17 cellular contexts compared by ENCODE assay signal in genomic region chr20:50012282-50013263, GRCh38. TPM values are rescaled to one million over a fixed set of nuclear protein-coding genes. Genes with fewer than 3 reads are reported as not detected.
DNase-seq lines count a peak whose midpoint lies in the region; ATAC-seq and TF ChIP-seq lines count a peak whose summit lies in the region.
"Had no signal": no experiment of that assay in that cellular context is flagged by ENCODE, and none has a peak within 500 bp of the region (broad histone marks: within the 10 kb centered on the region; RNA-seq: fewer than 3 reads in every experiment).

No MANE protein-coding gene starts in this region.

- ATAC-seq in GM21529 (IDR thresholded peaks at IDR 0.05; ENCODE audit: unreplicated experiment) (peak; percentile 64), GM18868 (IDR thresholded peaks at IDR 0.05; ENCODE audit: unreplicated experiment) (no peak)
- ATAC-seq: left ventricle myocardium superior, Right ventricle myocardium inferior had no signal

- TF ChIP-seq CTCF in OCI-LY1 (IDR thresholded peaks at IDR 0.05; ENCODE audit: low read length) (no peak), glutamatergic neuron (IDR thresholded peaks at IDR 0.05; ENCODE audit: partially characterized antibody, unreplicated experiment) (no peak)

- no peaks in the 10 kb centered on the region for H3F3A ChIP-seq in OCI-LY1 (ENCODE audit: insufficient read depth, low read length)

- peaks cover 9 to 19% (median 15%) of the 10 kb centered on the region in 11 experiments; a peak in 19 of 22 replicates for H3K27me3 ChIP-seq in BLaER1 treated with 17β-estradiol and CSF1 and Interleukin-3, amounts not matched to agents 10 nM and 100 nM
- peaks cover 5% of the 10 kb centered on the region; the same call in 1 of the 2 replicates for H3K27me3 ChIP-seq in OCI-LY1 (ENCODE audit: insufficient read depth, low read length)

- H4K20me1 ChIP-seq in BLaER1 treated with 17β-estradiol and CSF1 and Interleukin-3, amounts not matched to agents 10 nM and 100 nM: no peaks in the 10 kb centered on the region
- H4K20me1 ChIP-seq in OCI-LY1 (ENCODE audit: insufficient read depth, low read length): no peaks in the 10 kb centered on the region

- peaks cover 16% of the 10 kb centered on the region for H3K4me1 Mint-ChIP-seq in glutamatergic neuron (ENCODE audit: low read depth, unreplicated experiment)

- DNase-seq in glutamatergic neuron (no peak), DMS153 (lab: John Stamatoyannopoulos, UW) (no peak), NCI-H774 (lab: John Stamatoyannopoulos, UW) (no peak), NCI-H1092 treated with DMSO at 0.1 percent for 48 hours (lab: John Stamatoyannopoulos, UW) (no peak)
- DNase-seq: activated CD4-positive, alpha-beta T cell treated with anti-CD3 and anti-CD28 coated beads for 1 hour; activated naive CD4-positive, alpha-beta T cell treated with anti-CD3 and anti-CD28 coated beads, Interleukin-2, amount 10 ng/mL, durations not matched to agents 7 days and 5 days; colonic mucosa; left ventricle myocardium superior; NCI-H345; stimulated activated CD4-positive, alpha-beta T cell treated with anti-CD3 and anti-CD28 coated beads, Interleukin-4, amount 100 ng/mL, for 1 hour; substantia nigra had no signal

- peak overlapping the region in 9 of 11 experiments; percentile 11 to 72 (median 62); a peak in 17 of 22 replicates for H3K9ac ChIP-seq in BLaER1 treated with 17β-estradiol and CSF1 and Interleukin-3, amounts not matched to agents 10 nM and 100 nM
- H3K9ac ChIP-seq in OCI-LY1 (ENCODE audit: low read length): peak overlapping the region; percentile 22; the same call in 1 of the 2 replicates

- H3K4me3 Mint-ChIP-seq in glutamatergic neuron (ENCODE audit: unreplicated experiment): no peak overlapping the region
- H3K4me3 Mint-ChIP-seq: activated naive CD4-positive, alpha-beta T cell treated with anti-CD3 and anti-CD28 coated beads, Interleukin-2, amount 10 ng/mL, durations not matched to agents 7 days and 5 days had no signal

- no peaks in the 10 kb centered on the region for H3K79me2 ChIP-seq in OCI-LY1 (ENCODE audit: insufficient read depth, low read length)

- H3K27ac Mint-ChIP-seq in glutamatergic neuron (ENCODE audit: unreplicated experiment): peak overlapping the region; percentile 59
- H3K27ac Mint-ChIP-seq: activated naive CD4-positive, alpha-beta T cell treated with anti-CD3 and anti-CD28 coated beads, Interleukin-2, amount 10 ng/mL, durations not matched to agents 7 days and 5 days had no signal

- H3K27me3 Mint-ChIP-seq in glutamatergic neuron (ENCODE audit: unreplicated experiment): peaks cover 8% of the 10 kb centered on the region

- no peak overlapping the region for H2AFZ ChIP-seq in OCI-LY1 (ENCODE audit: low read length)

- H3K36me3 Mint-ChIP-seq in glutamatergic neuron (ENCODE audit: unreplicated experiment): no peaks in the 10 kb centered on the region
- H3K36me3 Mint-ChIP-seq: activated naive CD4-positive, alpha-beta T cell treated with anti-CD3 and anti-CD28 coated beads, Interleukin-2, amount 10 ng/mL, durations not matched to agents 7 days and 5 days had no signal

- peak overlapping the region in 10 of 11 experiments; percentile 26 to 83 (median 74); a peak in 19 of 22 replicates for H3K27ac ChIP-seq in BLaER1 treated with 17β-estradiol and CSF1 and Interleukin-3, amounts not matched to agents 10 nM and 100 nM
- H3K27ac ChIP-seq in OCI-LY1 (ENCODE audit: low read depth, low read length, poor library complexity, severe bottlenecking): peak overlapping the region; percentile 82
- H3K27ac ChIP-seq: colonic mucosa had no signal

- H3K9me3 Mint-ChIP-seq in glutamatergic neuron (ENCODE audit: unreplicated experiment): peaks cover 2% of the 10 kb centered on the region
- H3K9me3 Mint-ChIP-seq: activated naive CD4-positive, alpha-beta T cell treated with anti-CD3 and anti-CD28 coated beads, Interleukin-2, amount 10 ng/mL, durations not matched to agents 7 days and 5 days had no signal

- no peaks in the 10 kb centered on the region for H3K36me3 ChIP-seq in BLaER1 treated with 17β-estradiol and CSF1 and Interleukin-3, amounts not matched to agents 10 nM and 100 nM
- no peaks in the 10 kb centered on the region for H3K36me3 ChIP-seq in OCI-LY1 (ENCODE audit: insufficient read depth, low read length)
- H3K36me3 ChIP-seq: colonic mucosa had no signal

- H3K9me2 ChIP-seq in OCI-LY1 (ENCODE audit: low read depth, low read length): no peaks in the 10 kb centered on the region

- peak overlapping the region; percentile 68 to 90 (median 79) for H3K4me2 ChIP-seq in BLaER1 treated with 17β-estradiol and CSF1 and Interleukin-3, amounts not matched to agents 10 nM and 100 nM
- H3K4me2 ChIP-seq in OCI-LY1 (ENCODE audit: low read length): peak overlapping the region; percentile 25; the same call in 1 of the 2 replicates

- peaks cover 62 to 99% (median 90%) of the 10 kb centered on the region in 10 experiments for H3K4me1 ChIP-seq in BLaER1 treated with 17β-estradiol and CSF1 and Interleukin-3, amounts not matched to agents 10 nM and 100 nM
- H3K4me1 ChIP-seq in OCI-LY1 (ENCODE audit: insufficient read depth, low read length, severe bottlenecking): peaks cover 12% of the 10 kb centered on the region
- H3K4me1 ChIP-seq: colonic mucosa had no signal

- no peak overlapping the region; a peak in 1 of 20 replicates for H3K4me3 ChIP-seq in BLaER1 treated with 17β-estradiol and CSF1 and Interleukin-3, amounts not matched to agents 10 nM and 100 nM
- no peak overlapping the region for H3K4me3 ChIP-seq in OCI-LY1 (ENCODE audit: low read depth, low read length, poor library complexity, severe bottlenecking)
- H3K4me3 ChIP-seq: colonic mucosa had no signal

- no peaks in the 10 kb centered on the region for H3K9me3 ChIP-seq in BLaER1 treated with 17β-estradiol and CSF1 and Interleukin-3, amounts not matched to agents 10 nM and 100 nM (replicated peaks in 1 of 11)
- no peaks in the 10 kb centered on the region for H3K9me3 ChIP-seq in OCI-LY1 (ENCODE audit: low read length)
- H3K9me3 ChIP-seq: colonic mucosa had no signal

RNA-seq across cellular contexts. Expression of gene SNAI1, which starts 29.8 kb away (rescaled TPM):
- 3.9 TPM for total RNA-seq in glutamatergic neuron (ENCODE audit: unreplicated experiment)
- total RNA-seq: frontal cortex had no signal
